Comparison of ENCODE assay signal across 1 cellular context in genomic region chr19:35501684-35502083, GRCh38.
TF ChIP-seq lines count a peak whose summit lies in the region.

No MANE protein-coding gene starts in this region.

TF ChIP-seq in GM23338, 12 proteins besides CTCF, POLR2A, EP300 and RAD21 (continued from another document):
- TF ChIP-seq ZNF462 (CRISPR knock-in tag; IDR thresholded peaks at IDR 0.05): no peak
